12 cellular contexts compared by ENCODE assay signal in genomic region chr7:30168800-30169584, GRCh38. TPM values are rescaled to one million over a fixed set of nuclear protein-coding genes. Genes with fewer than 3 reads are reported as not detected.
DNase-seq lines count a peak whose midpoint lies in the region; ATAC-seq and TF ChIP-seq lines count a peak whose summit lies in the region.
"Had no signal": no experiment of that assay in that cellular context is flagged by ENCODE, and none has a peak within 500 bp of the region (broad histone marks: within the 10 kb centered on the region; RNA-seq: fewer than 3 reads in every experiment).

No MANE protein-coding gene starts in this region.

- H3K36me3 ChIP-seq in NT2/D1 (ENCODE audit: insufficient read depth, insufficient read length, low read length) (no peaks in the 10 kb centered on the region), neural progenitor cell (no peaks in the 10 kb centered on the region)

- H3K27ac Mint-ChIP-seq in neural progenitor cell, result peak overlapping the region; percentile 73

- peaks cover 16% of the 10 kb centered on the region for H3F3A ChIP-seq in neural progenitor cell (ENCODE audit: low read depth)

- no peaks in the 10 kb centered on the region for H3K9me3 ChIP-seq in NT2/D1 (ENCODE audit: insufficient read depth, low read length)
- H3K9me3 ChIP-seq in neural progenitor cell (ENCODE audit: low read depth), result no peaks in the 10 kb centered on the region

- peak; percentile 98 for DNase-seq in EH (ENCODE audit: low read depth)
- DNase-seq in NT2/D1 (ENCODE audit: low read depth, low spot score), result peak; percentile 97
- peak; percentile 27 for DNase-seq in epithelial cell of proximal tubule (ENCODE audit: low read depth)
- peak; percentile 39 for DNase-seq in neural progenitor cell (ENCODE audit: low spot score)
- DNase-seq in superior temporal gyrus (ENCODE audit: extremely low spot score), result no peak
- no peak for DNase-seq in NCI-H748 treated with DMSO at 0.1 percent for 48 hours (lab: John Stamatoyannopoulos, UW)
- no peak for DNase-seq in activated effector memory CD4-positive, alpha-beta T cell treated with Interleukin-2 at 50 U/mL for 16 hours
- DNase-seq: activated T-cell treated with anti-CD3 and anti-CD28 coated beads, Interleukin-2, amount 50 U/mL, for 1 hour; DMS153; NCI-H1930 had no signal

- no peak overlapping the region for H2AFZ ChIP-seq in neural progenitor cell (replicated peaks)

- peaks cover 2% of the 10 kb centered on the region for H3K36me3 Mint-ChIP-seq in neural progenitor cell
- H3K36me3 Mint-ChIP-seq: natural killer cell treated with Interleukin-12 subunit alpha and Interleukin-12 subunit beta and Interleukin-15 and Interleukin-18, amount 100 ng/mL, for 72 hours had no signal

- peaks cover 79% of the 10 kb centered on the region for H3K4me1 Mint-ChIP-seq in neural progenitor cell

- H3K27ac ChIP-seq in neural progenitor cell, result no peak overlapping the region

- H3K79me2 ChIP-seq in neural progenitor cell (ENCODE audit: low read depth), result no peaks in the 10 kb centered on the region

- H4K20me1 ChIP-seq in neural progenitor cell (ENCODE audit: low read depth), result no peaks in the 10 kb centered on the region

- H3K27me3 Mint-ChIP-seq in neural progenitor cell (ENCODE audit: insufficient read depth, low read depth), result peaks cover 13% of the 10 kb centered on the region
- H3K27me3 Mint-ChIP-seq: natural killer cell treated with Interleukin-12 subunit alpha and Interleukin-12 subunit beta and Interleukin-15 and Interleukin-18, amount 100 ng/mL, for 72 hours had no signal

- H3K4me1 ChIP-seq in NT2/D1 (ENCODE audit: insufficient read depth, insufficient read length), result peaks cover 20% of the 10 kb centered on the region
- peaks cover 25% of the 10 kb centered on the region for H3K4me1 ChIP-seq in neural progenitor cell

- no peaks in the 10 kb centered on the region for H3K9me3 Mint-ChIP-seq in neural progenitor cell
- H3K9me3 Mint-ChIP-seq: natural killer cell treated with Interleukin-12 subunit alpha and Interleukin-12 subunit beta and Interleukin-15 and Interleukin-18, amount 100 ng/mL, for 72 hours had no signal

- H3K4me3 Mint-ChIP-seq in neural progenitor cell, result peak overlapping the region; percentile 69
- H3K4me3 Mint-ChIP-seq: natural killer cell treated with Interleukin-12 subunit alpha and Interleukin-12 subunit beta and Interleukin-15 and Interleukin-18, amount 100 ng/mL, for 72 hours had no signal

- H3K4me3 ChIP-seq in NT2/D1 (ENCODE audit: insufficient read length, low read depth) (no peak overlapping the region), epithelial cell of proximal tubule (ENCODE audit: low read depth, low read length) (no peak overlapping the region), neural progenitor cell (no peak overlapping the region)

- peak overlapping the region; percentile 51 for H3K4me2 ChIP-seq in neural progenitor cell

- TF ChIP-seq CTCF in epithelial cell of proximal tubule (conservative IDR thresholded peaks at IDR 0.05; ENCODE audit: low read depth, low read length) (no peak), neural progenitor cell (IDR thresholded peaks at IDR 0.05) (no peak)

- no peak for ATAC-seq in GM18858 (IDR thresholded peaks at IDR 0.05; ENCODE audit: unreplicated experiment)
- ATAC-seq: natural killer cell treated with Interleukin-12 subunit alpha and Interleukin-12 subunit beta and Interleukin-15 and Interleukin-18, amount 100 ng/mL, for 72 hours had no signal

- H3K9ac ChIP-seq in NT2/D1 (ENCODE audit: insufficient read length, low read depth), result peak overlapping the region; percentile 17
- H3K9ac ChIP-seq in neural progenitor cell, result no peak overlapping the region

- peaks cover 5% of the 10 kb centered on the region for H3K27me3 ChIP-seq in NT2/D1 (ENCODE audit: insufficient read depth, insufficient read length)
- H3K27me3 ChIP-seq in neural progenitor cell, result no peaks in the 10 kb centered on the region

RNA-seq across cellular contexts. Expression of gene MTURN, which starts 34.2 kb away (rescaled TPM):
- total RNA-seq in epithelial cell of proximal tubule (3.4 and 4.7 TPM in 2 replicates), neural progenitor cell (ENCODE audit: low replicate concordance) (12.6 and 18.0 TPM in 2 replicates)

Comparison
In these comparisons a context has a peak if more than half of its experiments do, and no peak if none do; other contexts are left out.
1. DNase-seq: peak in EH (single experiment), NT2/D1 (single experiment), epithelial cell of proximal tubule (single experiment) and neural progenitor cell (single experiment); none in superior temporal gyrus (single experiment), NCI-H748 treated with DMSO at 0.1 percent for 48 hours (single experiment) and activated effector memory CD4-positive, alpha-beta T cell treated with Interleukin-2 at 50 U/mL for 16 hours (single experiment).